ENCODE assay signal across 1 cellular context in genomic region chr16:79049040-79049439, GRCh38.
TF ChIP-seq lines count a peak whose summit lies in the region.

No MANE protein-coding gene starts in this region.

TF ChIP-seq in H1, 55 proteins besides CTCF, POLR2A, EP300 and RAD21 (continued from another document):
- TF ChIP-seq BRCA1 (IDR thresholded peaks at IDR 0.05; ENCODE audit: low read depth, low read length) (no peak), RFX5 (IDR thresholded peaks at IDR 0.05; ENCODE audit: borderline replicate concordance, low read depth, low read length) (no peak), KDM5A (IDR thresholded peaks at IDR 0.05; ENCODE audit: low read length) (no peak), ZNF274 (IDR thresholded peaks at IDR 0.05; ENCODE audit: borderline replicate concordance, extremely low read depth, low read length) (no peak), ATF3 (IDR thresholded peaks at IDR 0.05; ENCODE audit: insufficient read depth, low read depth, low read length) (no peak), CBX5 (IDR thresholded peaks at IDR 0.05; ENCODE audit: low read depth, low read length) (no peak), POLR2AphosphoS5 (IDR thresholded peaks at IDR 0.05; ENCODE audit: low read depth, low read length) (no peak), ATF2 (IDR thresholded peaks at IDR 0.05; ENCODE audit: low read length) (no peak)
